In genomic region chr5:80259511-80260200, GRCh38 we compare ENCODE assay signal across 9 cellular contexts.
"Had no signal": no experiment of that assay in that cellular context is flagged by ENCODE, and none has a peak within 500 bp of the region (broad histone marks: within the 10 kb centered on the region; RNA-seq: fewer than 3 reads in every experiment).

No MANE protein-coding gene starts in this region.

- H3K27ac ChIP-seq: GM23248, HL-60 had no signal

- FAIRE-seq: H54, HepG2 had no signal

- H3K4me3 ChIP-seq: GM23248 had no signal

- H3K36me3 Mint-ChIP-seq: IgD-negative memory B cell had no signal

- H3K9me3 Mint-ChIP-seq: H9, IgD-negative memory B cell had no signal

- H2AFZ ChIP-seq: GM23248 had no signal

- DNase-seq: GM23248, GOT3, H9, HCEC 1CT, KG1 had no signal

- H3K27ac Mint-ChIP-seq: H9 had no signal

- H3K9ac ChIP-seq: GM23248 had no signal

- H3K27me3 Mint-ChIP-seq: IgD-negative memory B cell had no signal

- ATAC-seq: HepG2 had no signal

- H3K4me3 Mint-ChIP-seq: H9 had no signal
